In the genomic region with DNA sequence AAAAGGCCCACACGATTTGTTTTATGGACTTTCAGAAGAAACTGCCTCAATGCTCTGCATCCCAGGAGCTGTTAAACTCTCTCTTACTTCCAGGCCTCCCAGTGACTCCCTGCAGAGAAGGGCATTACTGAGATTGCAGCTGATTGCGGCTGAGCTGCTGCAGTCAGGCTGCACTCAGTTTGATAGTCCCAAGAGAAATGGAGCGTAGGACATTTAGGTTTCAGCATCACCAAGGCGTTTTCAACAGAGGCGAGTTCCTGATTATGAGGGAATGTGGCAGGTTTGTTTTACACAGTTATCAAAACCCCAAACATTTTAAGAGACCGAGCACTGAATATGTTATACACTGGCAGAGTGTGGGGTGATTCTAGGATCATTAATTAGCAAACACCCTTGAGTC, we compare ENCODE assay signal across 1 cellular context.
TF ChIP-seq lines count a peak whose summit lies in the region.

No MANE protein-coding gene starts in this region.

TF ChIP-seq in WTC11, 78 proteins besides CTCF, POLR2A, EP300 and RAD21 (continued from another document):
- TF ChIP-seq AR (CRISPR knock-in tag; IDR thresholded peaks at IDR 0.05) (no peak), ZNF671 (CRISPR knock-in tag; IDR thresholded peaks at IDR 0.05) (no peak), OVOL2 (CRISPR knock-in tag; IDR thresholded peaks at IDR 0.05; ENCODE audit: borderline replicate concordance) (no peak), ATF6 (CRISPR knock-in tag; IDR thresholded peaks at IDR 0.05) (no peak), ZNF232 (CRISPR knock-in tag; IDR thresholded peaks at IDR 0.05) (no peak)
- TF ChIP-seq, protein P1, sequence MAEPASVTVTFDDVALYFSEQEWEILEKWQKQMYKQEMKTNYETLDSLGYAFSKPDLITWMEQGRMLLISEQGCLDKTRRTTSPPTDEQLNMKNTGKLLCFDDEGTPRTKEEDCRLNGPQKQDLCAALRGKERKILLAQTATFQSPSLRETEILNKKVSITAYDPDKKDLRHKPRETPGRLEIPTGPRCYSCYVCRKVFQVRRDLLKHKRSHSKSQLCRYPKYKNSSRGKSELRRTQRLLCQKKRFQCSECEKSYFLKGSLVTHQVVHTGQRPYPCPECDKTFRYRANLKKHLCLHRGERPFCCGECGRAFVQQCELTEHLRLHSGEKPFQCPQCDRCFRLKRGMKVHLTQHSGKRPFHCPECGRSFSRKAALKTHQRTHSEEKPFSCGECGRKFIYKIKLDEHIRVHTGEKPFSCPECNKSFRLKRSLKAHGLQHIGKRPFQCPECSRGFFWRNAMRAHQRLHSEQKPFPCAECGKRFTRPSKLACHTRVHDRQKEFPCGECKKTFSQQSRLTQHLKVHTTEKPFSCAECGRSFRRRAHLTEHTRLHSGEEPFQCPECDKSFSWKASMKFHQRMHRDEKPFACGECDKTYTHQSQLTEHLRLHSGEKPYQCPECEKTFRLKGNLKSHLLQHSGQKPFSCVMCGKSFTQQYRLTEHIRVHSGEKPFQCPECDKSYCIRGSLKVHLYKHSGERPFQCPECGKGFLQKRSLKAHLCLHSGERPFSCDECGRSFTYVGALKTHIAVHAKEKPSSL (CRISPR knock-in tag; conservative IDR thresholded peaks at IDR 0.05): no peak
